In genomic region chrX:115372026-115372610, GRCh38 we compare ENCODE assay signal across 11 cellular contexts.
A peak's percentile ranks its signal among the peaks of the same experiment; 100 is the strongest.
DNase-seq lines count a peak whose midpoint lies in the region; ATAC-seq and TF ChIP-seq lines count a peak whose summit lies in the region.
"Had no signal": no experiment of that assay in that cellular context is flagged by ENCODE, and none has a peak within 500 bp of the region (broad histone marks: within the 10 kb centered on the region; RNA-seq: fewer than 3 reads in every experiment).

No MANE protein-coding gene starts in this region.

- H3K4me3 Mint-ChIP-seq in neural crest cell, result peak overlapping the region; percentile 39
- no peak overlapping the region for H3K4me3 Mint-ChIP-seq in naive thymus-derived CD4-positive, alpha-beta T cell

- peaks cover 66% of the 10 kb centered on the region for H3K4me1 Mint-ChIP-seq in neural crest cell
- H3K4me1 Mint-ChIP-seq in naive thymus-derived CD4-positive, alpha-beta T cell, result no peaks in the 10 kb centered on the region

- peak; percentile 90 for ATAC-seq in Panc1
- ATAC-seq in naive thymus-derived CD4-positive, alpha-beta T cell, result no peak

- no peak overlapping the region for H3K4me3 ChIP-seq in Panc1 (ENCODE audit: low read depth in 2 of 2, low read length in 2 of 2)
- no peak overlapping the region for H3K4me3 ChIP-seq in fibroblast of mammary gland (ENCODE audit: control insufficient read depth, low read depth, low read length)
- no peak overlapping the region for H3K4me3 ChIP-seq in naive thymus-derived CD4-positive, alpha-beta T cell (ENCODE audit: low read length)

- no TSS peak for BruUV-seq in Panc1 (replicated peaks; lab: Mats Ljungman, UMichigan)

- H3K27ac Mint-ChIP-seq in neural crest cell (ENCODE audit: unreplicated experiment), result peak overlapping the region; percentile 94
- H3K27ac Mint-ChIP-seq in naive thymus-derived CD4-positive, alpha-beta T cell, result no peak overlapping the region

- no peaks in the 10 kb centered on the region for H3K9me3 ChIP-seq in Panc1 (ENCODE audit: control insufficient read depth, insufficient read depth, low read depth, low read length)
- no peaks in the 10 kb centered on the region for H3K9me3 ChIP-seq in naive thymus-derived CD4-positive, alpha-beta T cell (ENCODE audit: control insufficient read depth in 2 of 3, low read length in 3 of 3)

- POLR2A ChIA-PET in Panc1 (lab: Charles Lee), result no interaction called here
- POLR2A ChIA-PET in naive thymus-derived CD4-positive, alpha-beta T cell (lab: Charles Lee), result no interaction called here

- H3K27me3 ChIP-seq in Panc1 (ENCODE audit: control insufficient read depth, insufficient read depth, low read length), result no peaks in the 10 kb centered on the region
- H3K27me3 ChIP-seq in naive thymus-derived CD4-positive, alpha-beta T cell (ENCODE audit: control insufficient read depth in 2 of 2, insufficient read depth in 2 of 2, low read length in 2 of 2), result no peaks in the 10 kb centered on the region

- DNase-seq in GM03348 (ENCODE audit: low spot score) (peak; percentile 61), Panc1 (ENCODE audit: low read depth, low spot score) (peak; percentile 64), fibroblast of mammary gland (ENCODE audit: low read depth) (peak; percentile 70), neural crest cell (ENCODE audit: low read depth, low spot score) (no peak), HUDEP-2 (lab: John Stamatoyannopoulos, UW; ENCODE audit: unreplicated experiment in 76 of 76) (no peak), putamen (ENCODE audit: low spot score) (no peak)
- DNase-seq in naive thymus-derived CD4-positive, alpha-beta T cell, result no peak
- DNase-seq in activated CD4-positive, alpha-beta T cell treated with anti-CD3 and anti-CD28 coated beads, Interleukin-2, amount 50 U/mL, for 1 hour, result no peak
- DNase-seq: GF-D8, KG1, substantia nigra had no signal

- H3K27me3 Mint-ChIP-seq in neural crest cell (ENCODE audit: low read depth), result no peaks in the 10 kb centered on the region
- H3K27me3 Mint-ChIP-seq in naive thymus-derived CD4-positive, alpha-beta T cell, result no peaks in the 10 kb centered on the region

- H3K4me1 ChIP-seq in Panc1 (ENCODE audit: control insufficient read depth, insufficient read depth, low read length), result peaks cover 6% of the 10 kb centered on the region
- no peaks in the 10 kb centered on the region for H3K4me1 ChIP-seq in naive thymus-derived CD4-positive, alpha-beta T cell (ENCODE audit: control insufficient read depth in 2 of 2, insufficient read depth in 2 of 2, low read length in 2 of 2)

- TF ChIP-seq CTCF in Panc1 (IDR thresholded peaks at IDR 0.05), result no peak
- TF ChIP-seq CTCF in fibroblast of mammary gland (conservative IDR thresholded peaks at IDR 0.05; ENCODE audit: control insufficient read depth, insufficient read depth, low read depth, low read length), result no peak
- no peak for TF ChIP-seq CTCF in neural crest cell (conservative IDR thresholded peaks at IDR 0.05)

- in situ Hi-C loops in Panc1 (cut with HindIII; ENCODE audit: low pct_unique_long_range_greater_than_20kb, low sequenced_read_pairs), result no loop called here

- CTCF ChIA-PET in Panc1 (lab: Charles Lee), result interaction anchor here (0.7 kb wide), 1 partner anchor 34 kb away, joined by 3 read pairs; no protein-coding TSS in a partner anchor
- CTCF ChIA-PET in naive thymus-derived CD4-positive, alpha-beta T cell (lab: Charles Lee), result no interaction called here

- peaks cover 5% of the 10 kb centered on the region for H3K9me3 Mint-ChIP-seq in neural crest cell
- H3K9me3 Mint-ChIP-seq in naive thymus-derived CD4-positive, alpha-beta T cell, result peaks cover 0 to 1% (median 0%) of the 10 kb centered on the region in 11 donors

- intact Hi-C loops in Panc1 (cut with micrococcal nuclease; ENCODE audit: unreplicated experiment), result no loop called here
- intact Hi-C loops in naive thymus-derived CD4-positive, alpha-beta T cell (cut with micrococcal nuclease), result no loop called here

- H3K36me3 Mint-ChIP-seq in neural crest cell (ENCODE audit: low read depth), result peaks cover 14% of the 10 kb centered on the region
- no peaks in the 10 kb centered on the region for H3K36me3 Mint-ChIP-seq in naive thymus-derived CD4-positive, alpha-beta T cell

- no peaks in the 10 kb centered on the region for H3K36me3 ChIP-seq in Panc1 (ENCODE audit: control insufficient read depth, insufficient read depth, low read length)
- no peaks in the 10 kb centered on the region for H3K36me3 ChIP-seq in naive thymus-derived CD4-positive, alpha-beta T cell (ENCODE audit: control insufficient read depth in 2 of 3, insufficient read depth in 3 of 3, low read length in 3 of 3)

- no peak overlapping the region for H3K27ac ChIP-seq in Panc1 (ENCODE audit: low read length)
- H3K27ac ChIP-seq in naive thymus-derived CD4-positive, alpha-beta T cell (ENCODE audit: low read depth, low read length), result no peak overlapping the region

Comparison
In these comparisons a context has a peak if more than half of its experiments do, and no peak if none do; other contexts are left out.
1. DNase-seq: peak in GM03348 (single experiment), Panc1 (single experiment) and fibroblast of mammary gland (single experiment); none in neural crest cell (single experiment), HUDEP-2 (0 of 76), naive thymus-derived CD4-positive, alpha-beta T cell (0 of 9), activated CD4-positive, alpha-beta T cell treated with anti-CD3 and anti-CD28 coated beads, Interleukin-2, amount 50 U/mL, for 1 hour (single experiment) and putamen (single experiment).